In the genomic region with DNA sequence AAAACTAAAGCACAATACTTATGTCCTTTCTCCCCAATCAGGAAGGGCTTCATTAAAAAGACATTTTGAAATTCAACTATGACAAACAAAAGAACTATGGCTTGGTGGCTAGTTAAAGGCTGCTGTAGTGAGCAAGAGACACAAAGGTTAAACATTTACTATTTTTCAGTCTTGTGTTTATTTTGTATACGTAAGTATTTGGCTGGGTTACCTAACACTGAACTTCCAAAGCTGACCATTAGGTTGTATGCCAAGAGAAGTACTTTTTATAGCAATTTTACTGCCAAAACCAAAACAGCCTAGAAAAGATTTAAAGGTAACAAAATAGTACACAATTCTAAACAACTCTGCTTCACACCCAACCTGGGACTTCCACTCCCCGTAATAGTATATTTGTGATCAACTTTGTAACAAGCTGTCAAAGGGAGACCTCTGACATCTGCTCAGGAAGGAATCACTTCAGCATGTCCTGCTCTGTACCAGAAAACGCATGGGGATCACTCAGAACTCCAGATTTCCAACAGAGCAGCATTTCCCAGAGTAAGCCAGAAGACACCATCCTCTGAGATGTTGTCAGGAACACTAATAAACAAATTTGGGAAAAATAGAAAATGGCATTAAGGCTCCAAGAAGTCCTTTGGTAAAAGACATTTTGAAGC, we compare ENCODE assay signal across 4 cellular contexts.
A peak's percentile ranks its signal among the peaks of the same experiment; 100 is the strongest.
TF ChIP-seq lines count a peak whose summit lies in the region.
"Not testable (repeated sequence)": the region's sequence is repeated elsewhere in the genome, so short reads cannot be mapped to it uniquely, and the experiment has no call there.

No MANE protein-coding gene starts in this region.

TF ChIP-seq in A549, 52 proteins besides CTCF, POLR2A, EP300 and RAD21:
- TF ChIP-seq FOSL2 (IDR thresholded peaks at IDR 0.05), result not testable (repeated sequence)
- TF ChIP-seq FOSL2 (CRISPR knock-in tag; IDR thresholded peaks at IDR 0.05), result 0 out of 2 replicates have a peak, but pooled peaks have one; percentile 2
- TF ChIP-seq CEBPB (IDR thresholded peaks at IDR 0.05), result peak in 1 of 2 experiments; percentile 65; a peak in 3 of 4 replicates

TF ChIP-seq in IMR-90, 13 proteins besides CTCF, POLR2A, EP300 and RAD21:
- 0 out of 2 replicates have a peak, but pooled peaks have one; percentile 22 for TF ChIP-seq CEBPB (IDR thresholded peaks at IDR 0.05; ENCODE audit: low read depth, low read length)

TF ChIP-seq in WTC11, 78 proteins besides CTCF, POLR2A, EP300 and RAD21:
- TF ChIP-seq GABPB1 (CRISPR knock-in tag; IDR thresholded peaks at IDR 0.05), result 0 out of 2 replicates have a peak, but pooled peaks have one; percentile 19
TF ChIP-seq in WTC11: peak in this region for 1; not testable (repeated sequence) for 77.

TF ChIP-seq in HepG2, 621 proteins besides CTCF, POLR2A, EP300 and RAD21 (continues in another document):
- TF ChIP-seq, protein P1, sequence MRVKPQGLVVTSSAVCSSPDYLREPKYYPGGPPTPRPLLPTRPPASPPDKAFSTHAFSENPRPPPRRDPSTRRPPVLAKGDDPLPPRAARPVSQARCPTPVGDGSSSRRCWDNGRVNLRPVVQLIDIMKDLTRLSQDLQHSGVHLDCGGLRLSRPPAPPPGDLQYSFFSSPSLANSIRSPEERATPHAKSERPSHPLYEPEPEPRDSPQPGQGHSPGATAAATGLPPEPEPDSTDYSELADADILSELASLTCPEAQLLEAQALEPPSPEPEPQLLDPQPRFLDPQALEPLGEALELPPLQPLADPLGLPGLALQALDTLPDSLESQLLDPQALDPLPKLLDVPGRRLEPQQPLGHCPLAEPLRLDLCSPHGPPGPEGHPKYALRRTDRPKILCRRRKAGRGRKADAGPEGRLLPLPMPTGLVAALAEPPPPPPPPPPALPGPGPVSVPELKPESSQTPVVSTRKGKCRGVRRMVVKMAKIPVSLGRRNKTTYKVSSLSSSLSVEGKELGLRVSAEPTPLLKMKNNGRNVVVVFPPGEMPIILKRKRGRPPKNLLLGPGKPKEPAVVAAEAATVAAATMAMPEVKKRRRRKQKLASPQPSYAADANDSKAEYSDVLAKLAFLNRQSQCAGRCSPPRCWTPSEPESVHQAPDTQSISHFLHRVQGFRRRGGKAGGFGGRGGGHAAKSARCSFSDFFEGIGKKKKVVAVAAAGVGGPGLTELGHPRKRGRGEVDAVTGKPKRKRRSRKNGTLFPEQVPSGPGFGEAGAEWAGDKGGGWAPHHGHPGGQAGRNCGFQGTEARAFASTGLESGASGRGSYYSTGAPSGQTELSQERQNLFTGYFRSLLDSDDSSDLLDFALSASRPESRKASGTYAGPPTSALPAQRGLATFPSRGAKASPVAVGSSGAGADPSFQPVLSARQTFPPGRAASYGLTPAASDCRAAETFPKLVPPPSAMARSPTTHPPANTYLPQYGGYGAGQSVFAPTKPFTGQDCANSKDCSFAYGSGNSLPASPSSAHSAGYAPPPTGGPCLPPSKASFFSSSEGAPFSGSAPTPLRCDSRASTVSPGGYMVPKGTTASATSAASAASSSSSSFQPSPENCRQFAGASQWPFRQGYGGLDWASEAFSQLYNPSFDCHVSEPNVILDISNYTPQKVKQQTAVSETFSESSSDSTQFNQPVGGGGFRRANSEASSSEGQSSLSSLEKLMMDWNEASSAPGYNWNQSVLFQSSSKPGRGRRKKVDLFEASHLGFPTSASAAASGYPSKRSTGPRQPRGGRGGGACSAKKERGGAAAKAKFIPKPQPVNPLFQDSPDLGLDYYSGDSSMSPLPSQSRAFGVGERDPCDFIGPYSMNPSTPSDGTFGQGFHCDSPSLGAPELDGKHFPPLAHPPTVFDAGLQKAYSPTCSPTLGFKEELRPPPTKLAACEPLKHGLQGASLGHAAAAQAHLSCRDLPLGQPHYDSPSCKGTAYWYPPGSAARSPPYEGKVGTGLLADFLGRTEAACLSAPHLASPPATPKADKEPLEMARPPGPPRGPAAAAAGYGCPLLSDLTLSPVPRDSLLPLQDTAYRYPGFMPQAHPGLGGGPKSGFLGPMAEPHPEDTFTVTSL (CRISPR knock-in tag; IDR thresholded peaks at IDR 0.05; ENCODE audit: borderline replicate concordance), result peak; percentile 60; the same call in 1 of the 2 replicates
- TF ChIP-seq, protein P2, sequence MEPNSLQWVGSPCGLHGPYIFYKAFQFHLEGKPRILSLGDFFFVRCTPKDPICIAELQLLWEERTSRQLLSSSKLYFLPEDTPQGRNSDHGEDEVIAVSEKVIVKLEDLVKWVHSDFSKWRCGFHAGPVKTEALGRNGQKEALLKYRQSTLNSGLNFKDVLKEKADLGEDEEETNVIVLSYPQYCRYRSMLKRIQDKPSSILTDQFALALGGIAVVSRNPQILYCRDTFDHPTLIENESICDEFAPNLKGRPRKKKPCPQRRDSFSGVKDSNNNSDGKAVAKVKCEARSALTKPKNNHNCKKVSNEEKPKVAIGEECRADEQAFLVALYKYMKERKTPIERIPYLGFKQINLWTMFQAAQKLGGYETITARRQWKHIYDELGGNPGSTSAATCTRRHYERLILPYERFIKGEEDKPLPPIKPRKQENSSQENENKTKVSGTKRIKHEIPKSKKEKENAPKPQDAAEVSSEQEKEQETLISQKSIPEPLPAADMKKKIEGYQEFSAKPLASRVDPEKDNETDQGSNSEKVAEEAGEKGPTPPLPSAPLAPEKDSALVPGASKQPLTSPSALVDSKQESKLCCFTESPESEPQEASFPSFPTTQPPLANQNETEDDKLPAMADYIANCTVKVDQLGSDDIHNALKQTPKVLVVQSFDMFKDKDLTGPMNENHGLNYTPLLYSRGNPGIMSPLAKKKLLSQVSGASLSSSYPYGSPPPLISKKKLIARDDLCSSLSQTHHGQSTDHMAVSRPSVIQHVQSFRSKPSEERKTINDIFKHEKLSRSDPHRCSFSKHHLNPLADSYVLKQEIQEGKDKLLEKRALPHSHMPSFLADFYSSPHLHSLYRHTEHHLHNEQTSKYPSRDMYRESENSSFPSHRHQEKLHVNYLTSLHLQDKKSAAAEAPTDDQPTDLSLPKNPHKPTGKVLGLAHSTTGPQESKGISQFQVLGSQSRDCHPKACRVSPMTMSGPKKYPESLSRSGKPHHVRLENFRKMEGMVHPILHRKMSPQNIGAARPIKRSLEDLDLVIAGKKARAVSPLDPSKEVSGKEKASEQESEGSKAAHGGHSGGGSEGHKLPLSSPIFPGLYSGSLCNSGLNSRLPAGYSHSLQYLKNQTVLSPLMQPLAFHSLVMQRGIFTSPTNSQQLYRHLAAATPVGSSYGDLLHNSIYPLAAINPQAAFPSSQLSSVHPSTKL (CRISPR knock-in tag; IDR thresholded peaks at IDR 0.05), result peak; percentile 58
- TF ChIP-seq SOX6 (IDR thresholded peaks at IDR 0.05); CREM (CRISPR knock-in tag; IDR thresholded peaks at IDR 0.05); FOXA1 (IDR thresholded peaks at IDR 0.05): not testable (repeated sequence)
- TF ChIP-seq SOX6 (CRISPR knock-in tag; IDR thresholded peaks at IDR 0.05) (peak; percentile 36; the same call in 1 of the 2 replicates), ZBTB20 (CRISPR knock-in tag; IDR thresholded peaks at IDR 0.05; ENCODE audit: borderline replicate concordance, low read depth) (peak; percentile 63; the same call in 1 of the 2 replicates), BCL6 (CRISPR knock-in tag; IDR thresholded peaks at IDR 0.05) (0 out of 2 replicates have a peak, but pooled peaks have one; percentile 11), CREM (IDR thresholded peaks at IDR 0.05) (peak; percentile 50), FOXA1 (CRISPR knock-in tag; IDR thresholded peaks at IDR 0.05) (peak; percentile 60), SOX5 (CRISPR knock-in tag; IDR thresholded peaks at IDR 0.05; ENCODE audit: borderline replicate concordance) (peak; percentile 59; the same call in 1 of the 2 replicates), SAP130 (CRISPR knock-in tag; IDR thresholded peaks at IDR 0.05; ENCODE audit: low read depth) (peak; percentile 42; the same call in 1 of the 2 replicates)
- TF ChIP-seq, protein P3, sequence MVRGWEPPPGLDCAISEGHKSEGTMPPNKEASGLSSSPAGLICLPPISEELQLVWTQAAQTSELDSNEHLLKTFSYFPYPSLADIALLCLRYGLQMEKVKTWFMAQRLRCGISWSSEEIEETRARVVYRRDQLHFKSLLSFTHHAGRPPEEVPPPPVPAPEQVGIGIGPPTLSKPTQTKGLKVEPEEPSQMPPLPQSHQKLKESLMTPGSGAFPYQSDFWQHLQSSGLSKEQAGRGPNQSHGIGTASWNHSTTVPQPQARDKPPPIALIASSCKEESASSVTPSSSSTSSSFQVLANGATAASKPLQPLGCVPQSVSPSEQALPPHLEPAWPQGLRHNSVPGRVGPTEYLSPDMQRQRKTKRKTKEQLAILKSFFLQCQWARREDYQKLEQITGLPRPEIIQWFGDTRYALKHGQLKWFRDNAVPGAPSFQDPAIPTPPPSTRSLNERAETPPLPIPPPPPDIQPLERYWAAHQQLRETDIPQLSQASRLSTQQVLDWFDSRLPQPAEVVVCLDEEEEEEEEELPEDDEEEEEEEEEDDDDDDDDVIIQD (CRISPR knock-in tag; IDR thresholded peaks at IDR 0.05; ENCODE audit: low read depth), result peak; percentile 18; the same call in 1 of the 2 replicates
- TF ChIP-seq, protein P4, sequence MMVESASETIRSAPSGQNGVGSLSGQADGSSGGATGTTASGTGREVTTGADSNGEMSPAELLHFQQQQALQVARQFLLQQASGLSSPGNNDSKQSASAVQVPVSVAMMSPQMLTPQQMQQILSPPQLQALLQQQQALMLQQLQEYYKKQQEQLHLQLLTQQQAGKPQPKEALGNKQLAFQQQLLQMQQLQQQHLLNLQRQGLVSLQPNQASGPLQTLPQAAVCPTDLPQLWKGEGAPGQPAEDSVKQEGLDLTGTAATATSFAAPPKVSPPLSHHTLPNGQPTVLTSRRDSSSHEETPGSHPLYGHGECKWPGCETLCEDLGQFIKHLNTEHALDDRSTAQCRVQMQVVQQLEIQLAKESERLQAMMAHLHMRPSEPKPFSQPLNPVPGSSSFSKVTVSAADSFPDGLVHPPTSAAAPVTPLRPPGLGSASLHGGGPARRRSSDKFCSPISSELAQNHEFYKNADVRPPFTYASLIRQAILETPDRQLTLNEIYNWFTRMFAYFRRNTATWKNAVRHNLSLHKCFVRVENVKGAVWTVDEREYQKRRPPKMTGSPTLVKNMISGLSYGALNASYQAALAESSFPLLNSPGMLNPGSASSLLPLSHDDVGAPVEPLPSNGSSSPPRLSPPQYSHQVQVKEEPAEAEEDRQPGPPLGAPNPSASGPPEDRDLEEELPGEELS (CRISPR knock-in tag; IDR thresholded peaks at IDR 0.05), result peak; percentile 62; the same call in 1 of the 2 replicates
- TF ChIP-seq, protein P5, sequence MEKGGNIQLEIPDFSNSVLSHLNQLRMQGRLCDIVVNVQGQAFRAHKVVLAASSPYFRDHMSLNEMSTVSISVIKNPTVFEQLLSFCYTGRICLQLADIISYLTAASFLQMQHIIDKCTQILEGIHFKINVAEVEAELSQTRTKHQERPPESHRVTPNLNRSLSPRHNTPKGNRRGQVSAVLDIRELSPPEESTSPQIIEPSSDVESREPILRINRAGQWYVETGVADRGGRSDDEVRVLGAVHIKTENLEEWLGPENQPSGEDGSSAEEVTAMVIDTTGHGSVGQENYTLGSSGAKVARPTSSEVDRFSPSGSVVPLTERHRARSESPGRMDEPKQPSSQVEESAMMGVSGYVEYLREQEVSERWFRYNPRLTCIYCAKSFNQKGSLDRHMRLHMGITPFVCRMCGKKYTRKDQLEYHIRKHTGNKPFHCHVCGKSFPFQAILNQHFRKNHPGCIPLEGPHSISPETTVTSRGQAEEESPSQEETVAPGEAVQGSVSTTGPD (CRISPR knock-in tag; IDR thresholded peaks at IDR 0.05), result 0 out of 2 replicates have a peak, but pooled peaks have one; percentile 16
- TF ChIP-seq, protein P6, sequence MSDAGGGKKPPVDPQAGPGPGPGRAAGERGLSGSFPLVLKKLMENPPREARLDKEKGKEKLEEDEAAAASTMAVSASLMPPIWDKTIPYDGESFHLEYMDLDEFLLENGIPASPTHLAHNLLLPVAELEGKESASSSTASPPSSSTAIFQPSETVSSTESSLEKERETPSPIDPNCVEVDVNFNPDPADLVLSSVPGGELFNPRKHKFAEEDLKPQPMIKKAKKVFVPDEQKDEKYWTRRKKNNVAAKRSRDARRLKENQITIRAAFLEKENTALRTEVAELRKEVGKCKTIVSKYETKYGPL (CRISPR knock-in tag; IDR thresholded peaks at IDR 0.05), result 0 out of 2 replicates have a peak, but pooled peaks have one; percentile 45
- TF ChIP-seq, protein P7, sequence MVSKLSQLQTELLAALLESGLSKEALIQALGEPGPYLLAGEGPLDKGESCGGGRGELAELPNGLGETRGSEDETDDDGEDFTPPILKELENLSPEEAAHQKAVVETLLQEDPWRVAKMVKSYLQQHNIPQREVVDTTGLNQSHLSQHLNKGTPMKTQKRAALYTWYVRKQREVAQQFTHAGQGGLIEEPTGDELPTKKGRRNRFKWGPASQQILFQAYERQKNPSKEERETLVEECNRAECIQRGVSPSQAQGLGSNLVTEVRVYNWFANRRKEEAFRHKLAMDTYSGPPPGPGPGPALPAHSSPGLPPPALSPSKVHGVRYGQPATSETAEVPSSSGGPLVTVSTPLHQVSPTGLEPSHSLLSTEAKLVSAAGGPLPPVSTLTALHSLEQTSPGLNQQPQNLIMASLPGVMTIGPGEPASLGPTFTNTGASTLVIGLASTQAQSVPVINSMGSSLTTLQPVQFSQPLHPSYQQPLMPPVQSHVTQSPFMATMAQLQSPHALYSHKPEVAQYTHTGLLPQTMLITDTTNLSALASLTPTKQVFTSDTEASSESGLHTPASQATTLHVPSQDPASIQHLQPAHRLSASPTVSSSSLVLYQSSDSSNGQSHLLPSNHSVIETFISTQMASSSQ (IDR thresholded peaks at IDR 0.05; ENCODE audit: low read depth), result peak; percentile 86
- TF ChIP-seq, protein P7 (CRISPR knock-in tag; IDR thresholded peaks at IDR 0.05; ENCODE audit: borderline replicate concordance), result peak; percentile 90; the same call in 1 of the 2 replicates
